1 cellular context compared by ENCODE assay signal in genomic region chr15:95973566-95974256, GRCh38.
A peak's percentile ranks its signal among the peaks of the same experiment; 100 is the strongest.
TF ChIP-seq lines count a peak whose summit lies in the region.

No MANE protein-coding gene starts in this region.

TF ChIP-seq in GM12878, 131 proteins besides CTCF, POLR2A, EP300 and RAD21 (continued from another document):
- TF ChIP-seq ATF3 (IDR thresholded peaks at IDR 0.05; ENCODE audit: borderline replicate concordance, extremely low read depth, low read depth, low read length) (no peak), RELA (IDR thresholded peaks at IDR 0.05; ENCODE audit: borderline replicate concordance, partially characterized antibody) (no peak), MTA2 (IDR thresholded peaks at IDR 0.05; ENCODE audit: low read depth) (peak; percentile 85), GATAD2B (conservative IDR thresholded peaks at IDR 0.05; ENCODE audit: low read depth) (peak; percentile 73), TCF7 (IDR thresholded peaks at IDR 0.05; ENCODE audit: borderline replicate concordance) (peak; percentile 7; the same call in 1 of the 2 replicates), SKIL (IDR thresholded peaks at IDR 0.05; ENCODE audit: low read depth, poor library complexity, severe bottlenecking) (peak; percentile 69), NBN (IDR thresholded peaks at IDR 0.05) (peak; percentile 95), CREM (IDR thresholded peaks at IDR 0.05; ENCODE audit: low read depth) (peak; percentile 63; the same call in 1 of the 2 replicates), SMAD5 (IDR thresholded peaks at IDR 0.05; ENCODE audit: low read depth) (no peak), YY1 (IDR thresholded peaks at IDR 0.05; ENCODE audit: low read depth, low read length) (peak; percentile 24; the same call in 1 of the 2 replicates), JUNB (IDR thresholded peaks at IDR 0.05) (peak; percentile 68), MLLT1 (IDR thresholded peaks at IDR 0.05) (peak; percentile 81), STAT1 (conservative IDR thresholded peaks at IDR 0.05) (no peak), DPF2 (IDR thresholded peaks at IDR 0.05) (peak; percentile 87), NR2F1 (conservative IDR thresholded peaks at IDR 0.05) (peak; percentile 73), NR2C2 (IDR thresholded peaks at IDR 0.05; ENCODE audit: borderline replicate concordance, control insufficient read depth, insufficient read length, low read depth) (no peak), TCF12 (IDR thresholded peaks at IDR 0.05; ENCODE audit: low read depth, low read length) (0 out of 2 replicates have a peak, but pooled peaks have one; percentile 50), FOXK2 (IDR thresholded peaks at IDR 0.05) (no peak), POLR2AphosphoS5 (IDR thresholded peaks at IDR 0.05; ENCODE audit: low read length) (peak; percentile 37; the same call in 1 of the 2 replicates), RELB (IDR thresholded peaks at IDR 0.05; ENCODE audit: low read depth) (peak; percentile 91), KDM1A (IDR thresholded peaks at IDR 0.05; ENCODE audit: borderline replicate concordance) (no peak), RB1 (IDR thresholded peaks at IDR 0.05; ENCODE audit: borderline replicate concordance) (no peak; the same call in 1 of the 2 replicates), ZNF217 (IDR thresholded peaks at IDR 0.05) (peak; percentile 68; the same call in 1 of the 2 replicates), PML (IDR thresholded peaks at IDR 0.05; ENCODE audit: low read length) (no peak), SMAD1 (IDR thresholded peaks at IDR 0.05; ENCODE audit: low read depth, partially characterized antibody) (peak; percentile 45), PAX8 (IDR thresholded peaks at IDR 0.05) (no peak), FOXM1 (IDR thresholded peaks at IDR 0.05; ENCODE audit: low read depth, low read length) (peak; percentile 60; the same call in 1 of the 2 replicates), EGR1 (IDR thresholded peaks at IDR 0.05; ENCODE audit: borderline replicate concordance in 1 of 2, low read depth in 2 of 2, low read length in 2 of 2) (peak in 1 of 2 experiments; percentile 51; a peak in 1 of 3 replicates), ZZZ3 (IDR thresholded peaks at IDR 0.05; ENCODE audit: control insufficient read depth, insufficient read length, low read depth) (no peak)
- TF ChIP-seq, protein P1, sequence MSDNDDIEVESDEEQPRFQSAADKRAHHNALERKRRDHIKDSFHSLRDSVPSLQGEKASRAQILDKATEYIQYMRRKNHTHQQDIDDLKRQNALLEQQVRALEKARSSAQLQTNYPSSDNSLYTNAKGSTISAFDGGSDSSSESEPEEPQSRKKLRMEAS (IDR thresholded peaks at IDR 0.05; ENCODE audit: low read depth, low read length), result no peak
- TF ChIP-seq, protein P2, sequence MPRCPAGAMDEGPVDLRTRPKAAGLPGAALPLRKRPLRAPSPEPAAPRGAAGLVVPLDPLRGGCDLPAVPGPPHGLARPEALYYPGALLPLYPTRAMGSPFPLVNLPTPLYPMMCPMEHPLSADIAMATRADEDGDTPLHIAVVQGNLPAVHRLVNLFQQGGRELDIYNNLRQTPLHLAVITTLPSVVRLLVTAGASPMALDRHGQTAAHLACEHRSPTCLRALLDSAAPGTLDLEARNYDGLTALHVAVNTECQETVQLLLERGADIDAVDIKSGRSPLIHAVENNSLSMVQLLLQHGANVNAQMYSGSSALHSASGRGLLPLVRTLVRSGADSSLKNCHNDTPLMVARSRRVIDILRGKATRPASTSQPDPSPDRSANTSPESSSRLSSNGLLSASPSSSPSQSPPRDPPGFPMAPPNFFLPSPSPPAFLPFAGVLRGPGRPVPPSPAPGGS (IDR thresholded peaks at IDR 0.05; ENCODE audit: borderline replicate concordance, insufficient read depth, low read depth, low read length, poor library complexity, severe bottlenecking), result peak; percentile 74
- TF ChIP-seq, protein P3, sequence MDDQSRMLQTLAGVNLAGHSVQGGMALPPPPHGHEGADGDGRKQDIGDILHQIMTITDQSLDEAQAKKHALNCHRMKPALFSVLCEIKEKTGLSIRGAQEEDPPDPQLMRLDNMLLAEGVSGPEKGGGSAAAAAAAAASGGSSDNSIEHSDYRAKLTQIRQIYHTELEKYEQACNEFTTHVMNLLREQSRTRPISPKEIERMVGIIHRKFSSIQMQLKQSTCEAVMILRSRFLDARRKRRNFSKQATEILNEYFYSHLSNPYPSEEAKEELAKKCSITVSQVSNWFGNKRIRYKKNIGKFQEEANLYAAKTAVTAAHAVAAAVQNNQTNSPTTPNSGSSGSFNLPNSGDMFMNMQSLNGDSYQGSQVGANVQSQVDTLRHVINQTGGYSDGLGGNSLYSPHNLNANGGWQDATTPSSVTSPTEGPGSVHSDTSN (IDR thresholded peaks at IDR 0.05; ENCODE audit: insufficient replicate concordance, low read depth, low read length), result no peak
- TF ChIP-seq, protein P4, sequence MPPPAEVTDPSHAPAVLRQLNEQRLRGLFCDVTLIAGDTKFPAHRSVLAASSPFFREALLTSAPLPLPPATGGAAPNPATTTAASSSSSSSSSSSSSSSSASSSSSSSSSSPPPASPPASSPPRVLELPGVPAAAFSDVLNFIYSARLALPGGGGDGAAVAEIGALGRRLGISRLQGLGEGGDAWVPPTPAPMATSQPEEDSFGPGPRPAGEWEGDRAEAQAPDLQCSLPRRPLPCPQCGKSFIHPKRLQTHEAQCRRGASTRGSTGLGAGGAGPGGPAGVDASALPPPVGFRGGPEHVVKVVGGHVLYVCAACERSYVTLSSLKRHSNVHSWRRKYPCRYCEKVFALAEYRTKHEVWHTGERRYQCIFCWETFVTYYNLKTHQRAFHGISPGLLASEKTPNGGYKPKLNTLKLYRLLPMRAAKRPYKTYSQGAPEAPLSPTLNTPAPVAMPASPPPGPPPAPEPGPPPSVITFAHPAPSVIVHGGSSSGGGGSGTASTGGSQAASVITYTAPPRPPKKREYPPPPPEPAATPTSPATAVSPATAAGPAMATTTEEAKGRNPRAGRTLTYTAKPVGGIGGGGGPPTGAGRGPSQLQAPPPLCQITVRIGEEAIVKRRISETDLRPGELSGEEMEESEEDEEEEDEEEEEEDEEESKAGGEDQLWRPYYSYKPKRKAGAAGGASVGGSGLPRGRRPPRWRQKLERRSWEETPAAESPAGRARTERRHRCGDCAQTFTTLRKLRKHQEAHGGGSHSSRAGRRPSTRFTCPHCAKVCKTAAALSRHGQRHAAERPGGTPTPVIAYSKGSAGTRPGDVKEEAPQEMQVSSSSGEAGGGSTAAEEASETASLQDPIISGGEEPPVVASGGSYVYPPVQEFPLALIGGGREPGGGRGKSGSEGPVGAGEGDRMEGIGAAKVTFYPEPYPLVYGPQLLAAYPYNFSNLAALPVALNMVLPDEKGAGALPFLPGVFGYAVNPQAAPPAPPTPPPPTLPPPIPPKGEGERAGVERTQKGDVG (CRISPR knock-in tag; IDR thresholded peaks at IDR 0.05), result no peak
TF ChIP-seq in GM12878: peak in this region for 44.
